Comparison of ENCODE assay signal across 16 cellular contexts in the genomic region with DNA sequence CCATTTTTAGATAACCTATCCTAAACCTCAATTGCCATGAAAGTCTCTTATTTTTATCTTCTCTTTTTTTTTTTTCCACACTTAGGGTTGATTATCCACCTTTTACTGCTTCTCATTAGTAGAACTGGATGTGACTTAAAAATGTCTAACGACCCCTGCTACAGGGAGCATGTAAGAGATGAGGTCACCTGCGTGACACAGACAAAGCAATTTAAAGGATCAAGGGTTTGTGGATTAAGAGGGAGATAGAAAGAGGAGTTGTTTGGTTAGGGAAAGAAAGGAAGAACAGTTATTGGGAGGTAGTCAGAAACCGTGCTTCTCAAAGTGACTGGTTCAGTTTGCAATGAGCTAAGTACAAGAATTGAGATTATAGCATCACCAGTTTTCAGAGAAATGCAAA.
A peak's percentile ranks its signal among the peaks of the same experiment; 100 is the strongest.
DNase-seq lines count a peak whose midpoint lies in the region; ATAC-seq and TF ChIP-seq lines count a peak whose summit lies in the region.
"Had no signal": no experiment of that assay in that cellular context is flagged by ENCODE, and none has a peak within 500 bp of the region (broad histone marks: within the 10 kb centered on the region; RNA-seq: fewer than 3 reads in every experiment).

No MANE protein-coding gene starts in this region.

- H3K36me3 Mint-ChIP-seq in GM23338 (ENCODE audit: low read depth) (no peaks in the 10 kb centered on the region), nephron progenitor cell (ENCODE audit: low read depth) (no peaks in the 10 kb centered on the region)
- H3K36me3 Mint-ChIP-seq: CD14-positive monocyte; CD8-positive, alpha-beta T cell had no signal

- H4K20me1 ChIP-seq in GM23338 (replicated peaks; ENCODE audit: insufficient read depth): no peaks in the 10 kb centered on the region

- peak overlapping the region; percentile 52; the same call in 1 of the 2 replicates for H3K27ac ChIP-seq in GM23338 (ENCODE audit: low read depth)
- H3K27ac ChIP-seq in HEK293 (ENCODE audit: extremely low read depth, low read depth, low read length): no peak overlapping the region
- no peak overlapping the region for H3K27ac ChIP-seq in iPS-20b (ENCODE audit: low read length)
- H3K27ac ChIP-seq in gastroesophageal sphincter: no peak overlapping the region
- H3K27ac ChIP-seq: A549 had no signal

- H3K4me3 Mint-ChIP-seq in GM23338 (no peak overlapping the region; the same call in 2 of the 3 replicates), nephron progenitor cell (no peak overlapping the region)
- H3K4me3 Mint-ChIP-seq: CD14-positive monocyte; CD8-positive, alpha-beta T cell; H9 had no signal

- CTCF ChIA-PET in HEK293 (lab: Yijun Ruan, JAX): no interaction called here

- H3K27ac Mint-ChIP-seq in GM23338: peak overlapping the region; percentile 70
- no peak overlapping the region for H3K27ac Mint-ChIP-seq in nephron progenitor cell
- H3K27ac Mint-ChIP-seq: CD14-positive monocyte; CD8-positive, alpha-beta T cell had no signal

- ATAC-seq in GM23338 (no peak), gastroesophageal sphincter (no peak)
- ATAC-seq: A549; CD8-positive, alpha-beta T cell; HepG2 had no signal

- peak; percentile 17 for DNase-seq in GM23338 (ENCODE audit: low spot score)
- DNase-seq in NCI-H69 (lab: John Stamatoyannopoulos, UW): peak; percentile 76
- DNase-seq in NCI-H2227 (lab: John Stamatoyannopoulos, UW; ENCODE audit: unreplicated experiment): no peak
- no peak for DNase-seq in nephron progenitor cell
- DNase-seq: CD8-positive, alpha-beta T cell; COR-L47; DMS153; GF-D8; GOT3; H9 had no signal

- H3K9me3 ChIP-seq in HEK293 (ENCODE audit: control insufficient read depth, insufficient read depth, low read depth, low read length): no peaks in the 10 kb centered on the region
- H3K9me3 ChIP-seq in iPS-20b (ENCODE audit: insufficient read depth, low read depth, low read length): no peaks in the 10 kb centered on the region
- no peaks in the 10 kb centered on the region for H3K9me3 ChIP-seq in gastroesophageal sphincter
- H3K9me3 ChIP-seq: A549 had no signal

- H3K27me3 Mint-ChIP-seq in GM23338 (ENCODE audit: insufficient read depth, low read depth, poor library complexity) (no peaks in the 10 kb centered on the region), nephron progenitor cell (ENCODE audit: low read depth, poor library complexity) (peaks cover 7% of the 10 kb centered on the region)

- WGBS in gastroesophageal sphincter (ENCODE audit: low coverage in 1 of 2), 2 donors: 32 to 45% methylated on average over 3 of the region's 3 CpGs

- no peaks in the 10 kb centered on the region for H3F3A ChIP-seq in GM23338 (replicated peaks; ENCODE audit: low read depth)

- H3K27me3 ChIP-seq in GM23338 (ENCODE audit: insufficient read depth) (no peaks in the 10 kb centered on the region), iPS-20b (ENCODE audit: insufficient read depth, low read length) (no peaks in the 10 kb centered on the region), gastroesophageal sphincter (no peaks in the 10 kb centered on the region)

- peaks cover 34% of the 10 kb centered on the region for H3K4me1 ChIP-seq in GM23338 (ENCODE audit: insufficient read depth)
- H3K4me1 ChIP-seq in HEK293 (ENCODE audit: control insufficient read depth, insufficient read depth, low read length): no peaks in the 10 kb centered on the region
- H3K4me1 ChIP-seq in iPS-20b (ENCODE audit: insufficient read depth, low read length): peaks cover 14% of the 10 kb centered on the region; the same call in 1 of the 2 replicates
- no peaks in the 10 kb centered on the region for H3K4me1 ChIP-seq in gastroesophageal sphincter
- H3K4me1 ChIP-seq: A549 had no signal

- H3K9me2 ChIP-seq in GM23338 (ENCODE audit: insufficient read depth): no peaks in the 10 kb centered on the region

- H3K36me3 ChIP-seq in GM23338 (ENCODE audit: insufficient read depth) (no peaks in the 10 kb centered on the region), HEK293 (ENCODE audit: control insufficient read depth in 2 of 2, insufficient read depth in 1 of 2, low read length in 2 of 2) (no peaks in the 10 kb centered on the region), iPS-20b (ENCODE audit: insufficient read depth, low read depth, low read length) (no peaks in the 10 kb centered on the region), gastroesophageal sphincter (no peaks in the 10 kb centered on the region)

- no peaks in the 10 kb centered on the region for H3K79me2 ChIP-seq in GM23338 (replicated peaks; ENCODE audit: insufficient read depth)

- no peak overlapping the region for H2AFZ ChIP-seq in GM23338

- H3K4me1 Mint-ChIP-seq in GM23338 (peaks cover 17% of the 10 kb centered on the region; the same call in 2 of the 3 replicates), nephron progenitor cell (peaks cover 6% of the 10 kb centered on the region)
- H3K4me1 Mint-ChIP-seq: CD14-positive monocyte had no signal

- H3K4me2 ChIP-seq in GM23338: peak overlapping the region; percentile 55
- H3K4me2 ChIP-seq: A549 had no signal

- POLR2A ChIA-PET in HEK293 (lab: Yijun Ruan, JAX): no interaction called here

- TF ChIP-seq CTCF in GM23338 (conservative IDR thresholded peaks at IDR 0.05; ENCODE audit: low read depth in 2 of 2): no peak
- TF ChIP-seq CTCF in HEK293 (tag by site-specific recombination; IDR thresholded peaks at IDR 0.05): no peak
- TF ChIP-seq CTCF in gastroesophageal sphincter (IDR thresholded peaks at IDR 0.05): no peak
- no peak for TF ChIP-seq CTCF in nephron progenitor cell (IDR thresholded peaks at IDR 0.05)

- no peak for TF ChIP-seq EP300 in gastroesophageal sphincter (IDR thresholded peaks at IDR 0.05)

- H3K9me3 Mint-ChIP-seq in GM23338: no peaks in the 10 kb centered on the region
- H3K9me3 Mint-ChIP-seq in nephron progenitor cell: no peaks in the 10 kb centered on the region
- H3K9me3 Mint-ChIP-seq: CD8-positive, alpha-beta T cell; H9 had no signal

- TF ChIP-seq POLR2A in gastroesophageal sphincter (IDR thresholded peaks at IDR 0.05): no peak

- H3K4me3 ChIP-seq in GM23338: peak overlapping the region; percentile 14; the same call in 1 of the 2 replicates
- no peak overlapping the region for H3K4me3 ChIP-seq in HEK293 (ENCODE audit: low read depth, low read length)
- H3K4me3 ChIP-seq in iPS-20b (ENCODE audit: low read length): peak overlapping the region; percentile 16; the same call in 1 of the 2 replicates
- no peak overlapping the region for H3K4me3 ChIP-seq in gastroesophageal sphincter
- H3K4me3 ChIP-seq: A549 had no signal

- H3K9ac ChIP-seq in iPS-20b (ENCODE audit: low read depth, low read length): no peak overlapping the region

TF ChIP-seq in GM23338, 12 proteins besides CTCF, POLR2A, EP300 and RAD21 (continues in another document):
- TF ChIP-seq EZH2phosphoT487 (IDR thresholded peaks at IDR 0.05; ENCODE audit: unreplicated experiment) (no peak), JUNB (IDR thresholded peaks at IDR 0.05; ENCODE audit: unreplicated experiment) (no peak), ZNF114 (CRISPR knock-in tag; IDR thresholded peaks at IDR 0.05) (no peak)

TF ChIP-seq in HEK293, 187 proteins besides CTCF, POLR2A, EP300 and RAD21:
- TF ChIP-seq, protein P1, sequence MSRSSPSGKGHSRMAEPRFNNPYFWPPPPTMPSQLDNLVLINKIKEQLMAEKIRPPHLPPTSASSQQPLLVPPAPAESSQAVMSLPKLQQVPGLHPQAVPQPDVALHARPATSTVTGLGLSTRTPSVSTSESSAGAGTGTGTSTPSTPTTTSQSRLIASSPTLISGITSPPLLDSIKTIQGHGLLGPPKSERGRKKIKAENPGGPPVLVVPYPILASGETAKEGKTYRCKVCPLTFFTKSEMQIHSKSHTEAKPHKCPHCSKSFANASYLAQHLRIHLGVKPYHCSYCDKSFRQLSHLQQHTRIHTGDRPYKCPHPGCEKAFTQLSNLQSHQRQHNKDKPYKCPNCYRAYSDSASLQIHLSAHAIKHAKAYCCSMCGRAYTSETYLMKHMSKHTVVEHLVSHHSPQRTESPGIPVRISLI (tag by site-specific recombination; IDR thresholded peaks at IDR 0.05): no peak
- TF ChIP-seq ZNF558 (tag by site-specific recombination; IDR thresholded peaks at IDR 0.05) (no peak), ZNF660 (tag by site-specific recombination; IDR thresholded peaks at IDR 0.05) (peak; percentile 42; the same call in 1 of the 2 replicates), ZNF10 (tag by site-specific recombination; IDR thresholded peaks at IDR 0.05) (no peak), ZNF621 (tag by site-specific recombination; IDR thresholded peaks at IDR 0.05) (no peak)
TF ChIP-seq in HEK293: peak in this region for 1.

Comparison
In these comparisons a context has a peak if more than half of its experiments do, and no peak if none do; other contexts are left out.
1. DNase-seq: peak in GM23338 (single experiment) and NCI-H69 (single experiment); none in NCI-H2227 (single experiment) and nephron progenitor cell (single experiment).
2. H3K4me3 ChIP-seq: peak in GM23338 (single experiment) and iPS-20b (single experiment); none in HEK293 (single experiment) and gastroesophageal sphincter (0 of 2).